Comparison of ENCODE assay signal across 21 cellular contexts in the genomic region with DNA sequence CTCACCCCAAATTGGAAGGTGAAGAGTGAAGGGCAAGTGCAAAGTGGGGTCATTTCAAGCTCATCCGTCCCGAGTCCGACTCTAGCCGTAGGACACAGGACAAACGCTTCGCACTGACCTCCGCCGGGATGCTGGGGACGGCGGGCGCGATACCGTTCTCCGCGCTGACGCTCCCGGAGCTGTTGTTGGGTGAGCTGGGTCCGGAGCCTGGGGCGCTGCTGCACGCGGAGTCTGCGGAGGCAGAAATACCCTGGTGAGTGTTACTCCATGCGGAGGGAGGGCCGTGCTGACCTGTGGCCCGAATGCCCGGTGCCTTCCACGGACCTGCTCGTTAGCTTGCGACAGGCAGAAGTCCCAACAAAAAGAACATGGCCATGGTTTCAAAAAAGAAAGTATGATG.
DNase-seq lines count a peak whose midpoint lies in the region; ATAC-seq, FAIRE-seq and TF ChIP-seq lines count a peak whose summit lies in the region.
"Had no signal": no experiment of that assay in that cellular context is flagged by ENCODE, and none has a peak within 500 bp of the region (broad histone marks: within the 10 kb centered on the region; RNA-seq: fewer than 3 reads in every experiment).

No MANE protein-coding gene starts in this region.

- H3K9me3 ChIP-seq in SJSA1 (replicated peaks) = no peaks in the 10 kb centered on the region
- H3K9me3 ChIP-seq in HepG2 (ENCODE audit: low read length) = no peaks in the 10 kb centered on the region
- no peaks in the 10 kb centered on the region for H3K9me3 ChIP-seq in tibial nerve
- H3K9me3 ChIP-seq in body of pancreas = no peaks in the 10 kb centered on the region
- H3K9me3 ChIP-seq: A549, Caco-2, HAP-1 had no signal

- no peak for TF ChIP-seq RAD21 in HepG2 (CRISPR knock-in tag; IDR thresholded peaks at IDR 0.05)

- ATAC-seq in activated naive CD4-positive, alpha-beta T cell treated with anti-CD3 and anti-CD28 coated beads, Interleukin-2, amount 50 U/mL, for 72 hours = no peak
- ATAC-seq in HepG2 = no peak
- no peak for ATAC-seq in body of pancreas

- no TSS peak for BruUV-seq in HepG2 (replicated peaks; lab: Mats Ljungman, UMichigan)

- CTCF ChIA-PET in activated naive CD4-positive, alpha-beta T cell treated with anti-CD3 and anti-CD28 coated beads, Interleukin-2, amount 10 ng/mL, durations not matched to agents 7 days and 5 days (lab: Charles Lee) = no interaction called here
- CTCF ChIA-PET in HepG2 (lab: Yijun Ruan, JAX; ENCODE audit: low intra/inter-chr PET ratio, low total read pairs) = no interaction called here

- H3K4me3 ChIP-seq in SJSA1 = no peak overlapping the region
- no peak overlapping the region for H3K4me3 ChIP-seq in HepG2 (replicated peaks in 1 of 3; ENCODE audit: insufficient read depth in 1 of 3, low read depth in 2 of 3, low read length in 3 of 3)
- H3K4me3 ChIP-seq in tibial nerve = no peak overlapping the region
- H3K4me3 ChIP-seq in body of pancreas = no peak overlapping the region
- H3K4me3 ChIP-seq: A549, GM23248, HAP-1 had no signal

- H3K27ac ChIP-seq in SJSA1 (peak overlapping the region; percentile 47; the same call in 1 of the 2 replicates), HepG2 (ENCODE audit: extremely low read length, insufficient read depth, low read length) (no peak overlapping the region), tibial nerve (peak overlapping the region in 3 of 4 donors; percentile 71 to 86 (median 84)), body of pancreas (no peak overlapping the region)
- H3K27ac ChIP-seq: 22Rv1, A549, C4-2B, GM23248 had no signal

- FAIRE-seq in HepG2 (lab: Jason Lieb, UNC) = no peak
- FAIRE-seq: A549, D721Med, GM18507 had no signal

- H3K9me3 Mint-ChIP-seq in activated naive CD4-positive, alpha-beta T cell treated with anti-CD3 and anti-CD28 coated beads, Interleukin-2, amount 50 U/mL, for 72 hours = peaks cover 0 to 3% of the 10 kb centered on the region in 2 donors
- H3K9me3 Mint-ChIP-seq in activated naive CD4-positive, alpha-beta T cell treated with anti-CD3 and anti-CD28 coated beads, Interleukin-2, amount 10 ng/mL, durations not matched to agents 7 days and 5 days = peaks cover 3% of the 10 kb centered on the region
- H3K9me3 Mint-ChIP-seq: CD4-positive, alpha-beta T cell had no signal

- no peak overlapping the region for H3K4me2 ChIP-seq in HepG2 (ENCODE audit: low read depth, low read length)
- H3K4me2 ChIP-seq: A549 had no signal

- peaks cover 26% of the 10 kb centered on the region for H3K36me3 ChIP-seq in SJSA1
- peaks cover 15 to 71% of the 10 kb centered on the region in 2 experiments for H3K36me3 ChIP-seq in HepG2 (replicated peaks in 1 of 2; ENCODE audit: control insufficient read depth in 1 of 2, insufficient read depth in 2 of 2, low read length in 2 of 2)
- H3K36me3 ChIP-seq in tibial nerve = peaks cover 0 to 84% (median 0%) of the 10 kb centered on the region in 3 donors
- peaks cover 0 to 9% of the 10 kb centered on the region in 2 donors for H3K36me3 ChIP-seq in body of pancreas (replicated peaks in 1 of 2; ENCODE audit: insufficient read depth in 1 of 2, low read depth in 2 of 2)
- H3K36me3 ChIP-seq: HAP-1 had no signal

- H3K27me3 Mint-ChIP-seq in activated naive CD4-positive, alpha-beta T cell treated with anti-CD3 and anti-CD28 coated beads, Interleukin-2, amount 10 ng/mL, durations not matched to agents 7 days and 5 days = no peaks in the 10 kb centered on the region
- H3K27me3 Mint-ChIP-seq: CD4-positive, alpha-beta T cell had no signal

- H3K9ac ChIP-seq in HepG2 (ENCODE audit: insufficient read depth, low read depth, low read length) = no peak overlapping the region
- H3K9ac ChIP-seq: GM23248 had no signal

- H3K4me1 ChIP-seq in SJSA1 (replicated peaks) (peaks cover 70% of the 10 kb centered on the region), HepG2 (ENCODE audit: insufficient read depth, low read length) (peaks cover 6% of the 10 kb centered on the region), tibial nerve (peaks cover 0 to 38% (median 0%) of the 10 kb centered on the region in 4 donors), body of pancreas (no peaks in the 10 kb centered on the region)
- H3K4me1 ChIP-seq: A549, Caco-2, HAP-1 had no signal

- no peak overlapping the region for H2AFZ ChIP-seq in HepG2 (ENCODE audit: low read length)
- H2AFZ ChIP-seq: GM23248 had no signal

- no peak for DNase-seq in activated naive CD4-positive, alpha-beta T cell treated with anti-CD3 and anti-CD28 coated beads, Interleukin-2, amount 50 U/mL, for 72 hours (ENCODE audit: low spot score in 2 of 2)
- DNase-seq in activated naive CD4-positive, alpha-beta T cell treated with anti-CD3 and anti-CD28 coated beads, Interleukin-2, amount 10 ng/mL, durations not matched to agents 7 days and 5 days = no peak
- DNase-seq in SJSA1 (ENCODE audit: low read depth in 1 of 2, low spot score in 2 of 2) = no peak
- DNase-seq in HepG2 (ENCODE audit: low spot score) = no peak
- no peak for DNase-seq in tibial nerve (ENCODE audit: low spot score in 2 of 2)
- no peak for DNase-seq in body of pancreas
- no peak for DNase-seq in stimulated activated CD4-positive, alpha-beta T cell treated with anti-CD3 and anti-CD28 coated beads, Interleukin-2, amount 100 ng/mL, for 24 hours
- DNase-seq: AML-193; Caco-2; CD4-positive, alpha-beta T cell; DMS153; DMS79; GDM1; GM23248; IMR-90 had no signal

- H3K27ac Mint-ChIP-seq in activated naive CD4-positive, alpha-beta T cell treated with anti-CD3 and anti-CD28 coated beads, Interleukin-2, amount 50 U/mL, for 72 hours = peak overlapping the region; percentile 2 to 60
- H3K27ac Mint-ChIP-seq in activated naive CD4-positive, alpha-beta T cell treated with anti-CD3 and anti-CD28 coated beads, Interleukin-2, amount 10 ng/mL, durations not matched to agents 7 days and 5 days = no peak overlapping the region
- H3K27ac Mint-ChIP-seq: CD4-positive, alpha-beta T cell had no signal

- H3K4me1 Mint-ChIP-seq in activated naive CD4-positive, alpha-beta T cell treated with anti-CD3 and anti-CD28 coated beads, Interleukin-2, amount 10 ng/mL, durations not matched to agents 7 days and 5 days = no peaks in the 10 kb centered on the region

- WGBS in HepG2 (ENCODE audit: low lambda C conversion rate) = 99% methylated on average over 29 of the region's 29 CpGs
- WGBS in tibial nerve, 2 donors = 94 to 95% methylated on average over 29 of the region's 29 CpGs
- WGBS in body of pancreas, 2 donors = 95% methylated on average over 25 to 29 of the region's 29 CpGs

- peaks cover 9% of the 10 kb centered on the region; the same call in 1 of the 2 replicates for H4K20me1 ChIP-seq in HepG2 (ENCODE audit: insufficient read depth, low read length)

- H3K79me2 ChIP-seq in HepG2 (ENCODE audit: insufficient read depth, low read length) = no peaks in the 10 kb centered on the region

- in situ Hi-C loops in HepG2 (cut with HindIII; ENCODE audit: extremely low pct_ligation_motif_present, low pct_unique_long_range_greater_than_20kb) = no loop called here

- TF ChIP-seq CTCF in HepG2 (CRISPR knock-in tag; IDR thresholded peaks at IDR 0.05) (no peak), tibial nerve (IDR thresholded peaks at IDR 0.05) (no peak), body of pancreas (IDR thresholded peaks at IDR 0.05) (no peak)

- H3K36me3 Mint-ChIP-seq in activated naive CD4-positive, alpha-beta T cell treated with anti-CD3 and anti-CD28 coated beads, Interleukin-2, amount 50 U/mL, for 72 hours = peaks cover 5 to 6% of the 10 kb centered on the region in 2 donors
- H3K36me3 Mint-ChIP-seq in activated naive CD4-positive, alpha-beta T cell treated with anti-CD3 and anti-CD28 coated beads, Interleukin-2, amount 10 ng/mL, durations not matched to agents 7 days and 5 days = peaks cover 74% of the 10 kb centered on the region

- no peak overlapping the region for H3K4me3 Mint-ChIP-seq in activated naive CD4-positive, alpha-beta T cell treated with anti-CD3 and anti-CD28 coated beads, Interleukin-2, amount 10 ng/mL, durations not matched to agents 7 days and 5 days
- H3K4me3 Mint-ChIP-seq: CD4-positive, alpha-beta T cell had no signal

- H3K27me3 ChIP-seq in SJSA1 (replicated peaks) (no peaks in the 10 kb centered on the region), HepG2 (ENCODE audit: control insufficient read depth in 1 of 2, insufficient read depth in 2 of 2, low read length in 2 of 2) (no peaks in the 10 kb centered on the region), tibial nerve (no peaks in the 10 kb centered on the region), body of pancreas (no peaks in the 10 kb centered on the region)

- TF ChIP-seq POLR2A in HepG2 (IDR thresholded peaks at IDR 0.05; ENCODE audit: insufficient read depth in 1 of 2, low read depth in 2 of 2, low read length in 2 of 2) = no peak
- no peak for TF ChIP-seq POLR2A in tibial nerve (IDR thresholded peaks at IDR 0.05)
- TF ChIP-seq POLR2A in body of pancreas (IDR thresholded peaks at IDR 0.05) = no peak

- TF ChIP-seq EP300 in HepG2 (IDR thresholded peaks at IDR 0.05; ENCODE audit: low read depth in 2 of 2, low read length in 2 of 2) (no peak), HepG2 (CRISPR knock-in tag; IDR thresholded peaks at IDR 0.05; ENCODE audit: borderline replicate concordance) (no peak), tibial nerve (IDR thresholded peaks at IDR 0.05) (no peak)

- POLR2A ChIA-PET in HepG2 (lab: Yijun Ruan, JAX) = no interaction called here

- intact Hi-C loops in HepG2 (cut with micrococcal nuclease; ENCODE audit: unreplicated experiment) = no loop called here
- intact Hi-C loops in body of pancreas (cut with DNase I) = no loop called here

TF ChIP-seq in HepG2, 621 proteins besides CTCF, POLR2A, EP300 and RAD21 (continues in another document):
- TF ChIP-seq CBFB (CRISPR knock-in tag; IDR thresholded peaks at IDR 0.05) (no peak), RBM22 (optimal IDR thresholded peaks at IDR 0.05; ENCODE audit: low read length) (peak; percentile 50)

Comparison
In these comparisons a context has a peak if more than half of its experiments do, and no peak if none do; other contexts are left out.
1. H3K27ac ChIP-seq: peak in SJSA1 (single experiment) and tibial nerve (3 of 4); none in HepG2 (single experiment) and body of pancreas (0 of 4).